ENCODE assay signal across 8 cellular contexts in genomic region chr3:183385698-183386590, GRCh38. TPM values are rescaled to one million over a fixed set of nuclear protein-coding genes. Genes with fewer than 3 reads are reported as not detected.
A peak's percentile ranks its signal among the peaks of the same experiment; 100 is the strongest.
DNase-seq lines count a peak whose midpoint lies in the region; ATAC-seq, FAIRE-seq and TF ChIP-seq lines count a peak whose summit lies in the region.

No MANE protein-coding gene starts in this region.

- H3K4me3 ChIP-seq in fibroblast of mammary gland (ENCODE audit: control insufficient read depth, low read depth, low read length), result no peak overlapping the region
- H3K4me3 ChIP-seq in thoracic aorta, result peak overlapping the region; percentile 54

- H3K27ac ChIP-seq in thoracic aorta, result peak overlapping the region; percentile 5 to 25

- FAIRE-seq in HTR-8/SVneo (lab: Jason Lieb, UNC), result no peak

- no peaks in the 10 kb centered on the region for H3K36me3 Mint-ChIP-seq in natural killer cell treated with Interleukin-12 subunit alpha and Interleukin-12 subunit beta and Interleukin-15 and Interleukin-18, amount 100 ng/mL, for 72 hours

- ATAC-seq in GM18867 (IDR thresholded peaks at IDR 0.05; ENCODE audit: unreplicated experiment) (peak; percentile 64), thoracic aorta (ENCODE audit: insufficient number of reproducible peaks, low FRiP score, low read depth) (peak; percentile 63)
- peak; percentile 71 to 74 for ATAC-seq in natural killer cell treated with Interleukin-12 subunit alpha and Interleukin-12 subunit beta and Interleukin-15 and Interleukin-18, amount 100 ng/mL, for 72 hours

- TF ChIP-seq CTCF in fibroblast of mammary gland (conservative IDR thresholded peaks at IDR 0.05; ENCODE audit: control insufficient read depth, insufficient read depth, low read depth, low read length) (peak; percentile 79), thoracic aorta (IDR thresholded peaks at IDR 0.05) (peak; percentile 71)

- peak; percentile 72 for DNase-seq in AG08395 (ENCODE audit: low spot score)
- peak; percentile 63 for DNase-seq in HTR-8/SVneo (ENCODE audit: insufficient read length, low spot score)
- peak; percentile 81 for DNase-seq in OCI-M1 (lab: John Stamatoyannopoulos, UW)
- peak; percentile 38 for DNase-seq in activated T-cell treated with anti-CD3 and anti-CD28 coated beads, Interleukin-2, amount 50 U/mL, for 1 hour
- peak; percentile 81 for DNase-seq in fibroblast of mammary gland (ENCODE audit: low read depth)
- peak; percentile 67 for DNase-seq in natural killer cell treated with Interleukin-12 subunit alpha and Interleukin-12 subunit beta and Interleukin-15 and Interleukin-18, amount 100 ng/mL, for 72 hours (ENCODE audit: low spot score)
- DNase-seq in thoracic aorta (ENCODE audit: low spot score), result no peak

- peaks cover 2 to 4% of the 10 kb centered on the region in 2 donors for H3K4me1 Mint-ChIP-seq in natural killer cell treated with Interleukin-12 subunit alpha and Interleukin-12 subunit beta and Interleukin-15 and Interleukin-18, amount 100 ng/mL, for 72 hours (ENCODE audit: low read depth in 2 of 2)

- peaks cover 0 to 7% of the 10 kb centered on the region in 2 donors for H3K4me1 ChIP-seq in thoracic aorta (ENCODE audit: control insufficient read depth in 1 of 2, low read depth in 2 of 2)

- no peak overlapping the region for H3K27ac Mint-ChIP-seq in natural killer cell treated with Interleukin-12 subunit alpha and Interleukin-12 subunit beta and Interleukin-15 and Interleukin-18, amount 100 ng/mL, for 72 hours

- H3K4me3 Mint-ChIP-seq in natural killer cell treated with Interleukin-12 subunit alpha and Interleukin-12 subunit beta and Interleukin-15 and Interleukin-18, amount 100 ng/mL, for 72 hours, result no peak overlapping the region

- H3K9me3 ChIP-seq in thoracic aorta, result no peaks in the 10 kb centered on the region

- no peaks in the 10 kb centered on the region for H3K9me3 Mint-ChIP-seq in natural killer cell treated with Interleukin-12 subunit alpha and Interleukin-12 subunit beta and Interleukin-15 and Interleukin-18, amount 100 ng/mL, for 72 hours

- H3K27me3 Mint-ChIP-seq in natural killer cell treated with Interleukin-12 subunit alpha and Interleukin-12 subunit beta and Interleukin-15 and Interleukin-18, amount 100 ng/mL, for 72 hours, result peaks cover 4 to 6% of the 10 kb centered on the region in 2 donors

- H3K27me3 ChIP-seq in thoracic aorta (replicated peaks; ENCODE audit: insufficient read depth), result no peaks in the 10 kb centered on the region

- H3K36me3 ChIP-seq in thoracic aorta, result no peaks in the 10 kb centered on the region

RNA-seq across cellular contexts. Expression of gene MCF2L2, which starts 42.5 kb away (rescaled TPM):
- total RNA-seq in natural killer cell treated with Interleukin-12 subunit alpha and Interleukin-12 subunit beta and Interleukin-15 and Interleukin-18, amount 100 ng/mL, for 72 hours, result 1 to 10 TPM; 3.0 to 3.3 TPM
- 1 to 10 TPM in 1 of 2 donors, under 1 TPM in 1; 0.85 to 1.5 TPM for total RNA-seq in thoracic aorta
